ENCODE assay signal across 1 cellular context in genomic region chr17:34259151-34259550, GRCh38.
TF ChIP-seq lines count a peak whose summit lies in the region.

No MANE protein-coding gene starts in this region.

TF ChIP-seq in endothelial cell of umbilical vein, 7 proteins besides CTCF, POLR2A, EP300 and RAD21:
- TF ChIP-seq, protein P1, sequence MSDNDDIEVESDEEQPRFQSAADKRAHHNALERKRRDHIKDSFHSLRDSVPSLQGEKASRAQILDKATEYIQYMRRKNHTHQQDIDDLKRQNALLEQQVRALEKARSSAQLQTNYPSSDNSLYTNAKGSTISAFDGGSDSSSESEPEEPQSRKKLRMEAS (IDR thresholded peaks at IDR 0.05; ENCODE audit: insufficient read depth, insufficient read length): no peak
- TF ChIP-seq JUN (IDR thresholded peaks at IDR 0.05; ENCODE audit: borderline replicate concordance, insufficient read depth, insufficient read length, low read depth) (peak; percentile 53), EZH2 (IDR thresholded peaks at IDR 0.05; ENCODE audit: borderline replicate concordance, low read depth, low read length, severe bottlenecking) (no peak), MYC (IDR thresholded peaks at IDR 0.05; ENCODE audit: low read depth, low read length) (no peak), FOS (IDR thresholded peaks at IDR 0.05; ENCODE audit: borderline replicate concordance, insufficient read depth, low read length) (peak; percentile 18), GATA2 (IDR thresholded peaks at IDR 0.05; ENCODE audit: insufficient read depth, insufficient read length, low read depth, low read length) (peak; percentile 58), POLR2AphosphoS5 (IDR thresholded peaks at IDR 0.05; ENCODE audit: insufficient read depth, low read depth, low read length) (peak; percentile 44)
